Comparison of ENCODE assay signal across 8 cellular contexts in genomic region chr9:111895996-111896941, GRCh38. TPM values are rescaled to one million over a fixed set of nuclear protein-coding genes. Genes with fewer than 3 reads are reported as not detected.
DNase-seq lines count a peak whose midpoint lies in the region; ATAC-seq, FAIRE-seq and TF ChIP-seq lines count a peak whose summit lies in the region.

Gene UGCG (plus strand): TSS chr9:111896814. CDS start chr9:111897216, 402 bp downstream.

- no peaks in the 10 kb centered on the region for H3K27me3 ChIP-seq in uterus

- TF ChIP-seq CTCF in uterus (IDR thresholded peaks at IDR 0.05) = peak in 1 of 4 experiments; percentile 14

- no peaks in the 10 kb centered on the region for H3K4me1 ChIP-seq in uterus

- peak; percentile 87 for ATAC-seq in HG02759 (IDR thresholded peaks at IDR 0.05; ENCODE audit: unreplicated experiment)
- peak; percentile 99 for ATAC-seq in left ventricle myocardium superior

- no peaks in the 10 kb centered on the region for H3K36me3 ChIP-seq in uterus

- H3K4me3 ChIP-seq in uterus = peak within 1 kb of the TSS; percentile 71 to 81

- FAIRE-seq in GM12891 (lab: Jason Lieb, UNC) = peak; percentile 98

- H3K27ac ChIP-seq in angular gyrus (ENCODE audit: low read depth, low read length) (peak within 1 kb of the TSS; percentile 83), uterus (peak within 1 kb of the TSS; percentile 93 to 96)

- intact Hi-C loops in left ventricle myocardium superior (cut with micrococcal nuclease) (no loop called here), uterus (cut with DNase I; ENCODE audit: low total_unique reads) (loop anchor here (5.0 kb wide), 1 partner anchor 181 kb away; no protein-coding TSS in a partner anchor)

- peak; percentile 83 for DNase-seq in GM12891 (ENCODE audit: insufficient read length, low spot score)
- peak; percentile 79 for DNase-seq in NCI-H146 (lab: John Stamatoyannopoulos, UW)
- peak; percentile 75 to 92 (median 79) for DNase-seq in T-helper 2 cell
- peak; percentile 95 for DNase-seq in left ventricle myocardium superior
- peak; percentile 90 for DNase-seq in putamen (ENCODE audit: low spot score)
- DNase-seq in uterus = peak; percentile 82 to 91

- TF ChIP-seq POLR2A in GM12891 (IDR thresholded peaks at IDR 0.05; ENCODE audit: low read depth, low read length) (peak; percentile 91), uterus (IDR thresholded peaks at IDR 0.05) (peak; percentile 97 to 99)

- no peaks in the 10 kb centered on the region for H3K9me3 ChIP-seq in uterus

TF ChIP-seq in GM12891, 5 proteins besides CTCF, POLR2A, EP300 and RAD21:
- TF ChIP-seq SPI1 (IDR thresholded peaks at IDR 0.05; ENCODE audit: low read depth, low read length) (no peak), POU2F2 (IDR thresholded peaks at IDR 0.05; ENCODE audit: low read depth, low read length) (peak; percentile 53), PAX5 (IDR thresholded peaks at IDR 0.05; ENCODE audit: insufficient read depth, low read length, severe bottlenecking) (no peak), TAF1 (IDR thresholded peaks at IDR 0.05; ENCODE audit: low read depth, low read length) (peak; percentile 87), POLR2AphosphoS5 (IDR thresholded peaks at IDR 0.05; ENCODE audit: low read depth, low read length) (peak; percentile 87)

RNA-seq across cellular contexts. Expression of gene UGCG, which starts in this region (rescaled TPM):
- 33.7 TPM for polyA plus RNA-seq in GM12891 (2012; ENCODE audit: low read depth, missing spikeins)
- total RNA-seq in left ventricle myocardium superior (13.5 TPM), uterus (10 to 100 TPM; 12.3 to 75.1 (median 34.5) TPM)

Comparison
In these comparisons a context has a peak if more than half of its experiments do, and no peak if none do; other contexts are left out.
1. Peak in every context shown above with its lines: DNase-seq, ATAC-seq, H3K4me3 ChIP-seq and H3K27ac ChIP-seq.